In genomic region chr1:10599194-10599861, GRCh38 we compare ENCODE assay signal across 14 cellular contexts.
DNase-seq lines count a peak whose midpoint lies in the region; ATAC-seq and TF ChIP-seq lines count a peak whose summit lies in the region.
"Had no signal": no experiment of that assay in that cellular context is flagged by ENCODE, and none has a peak within 500 bp of the region (broad histone marks: within the 10 kb centered on the region; RNA-seq: fewer than 3 reads in every experiment).

No MANE protein-coding gene starts in this region.

- H3K36me3 ChIP-seq in MG63, result peaks cover 6% of the 10 kb centered on the region; the same call in 1 of the 2 replicates
- H3K36me3 ChIP-seq: cardiac muscle cell had no signal

- ATAC-seq in GM21576 (IDR thresholded peaks at IDR 0.05; ENCODE audit: unreplicated experiment), result no peak

- no peaks in the 10 kb centered on the region for H3K9me3 ChIP-seq in MG63

- no peaks in the 10 kb centered on the region for H3K36me3 Mint-ChIP-seq in nephron progenitor cell (ENCODE audit: low read depth)

- H3K9me3 Mint-ChIP-seq in nephron progenitor cell, result no peaks in the 10 kb centered on the region
- H3K9me3 Mint-ChIP-seq: CD14-positive monocyte; naive B cell; T-helper 2 cell treated with Interferon-gamma antibody and Interleukin-4, amounts not matched to agents 5 μg/mL and 100 μg/mL, for 36 hours had no signal

- H3K4me3 ChIP-seq in AG09309 (ENCODE audit: control insufficient read depth, low read depth, low read length) (no peak overlapping the region), MG63 (no peak overlapping the region), epithelial cell of esophagus (ENCODE audit: low read length) (no peak overlapping the region)
- H3K4me3 ChIP-seq: cardiac muscle cell had no signal

- DNase-seq in AG09309 (ENCODE audit: low read depth) (peak; percentile 25), MG63 (peak; percentile 43), epithelial cell of esophagus (ENCODE audit: low read depth) (peak; percentile 87), myocyte (ENCODE audit: low read depth) (peak; percentile 43), superior temporal gyrus (ENCODE audit: extremely low spot score) (no peak), COR-L47 (lab: John Stamatoyannopoulos, UW) (no peak), nephron progenitor cell (no peak)
- DNase-seq: activated CD8-positive, alpha-beta memory T cell treated with anti-CD3 and anti-CD28 coated beads, Interleukin-2, amount 50 U/mL, for 4 hours; naive B cell; stimulated activated CD4-positive, alpha-beta T cell treated with anti-CD3 and anti-CD28 coated beads, Interleukin-4, amount 100 ng/mL, for 24 hours had no signal

- TF ChIP-seq CTCF in AG09309 (IDR thresholded peaks at IDR 0.05; ENCODE audit: control insufficient read depth, insufficient read depth, low read depth, low read length, missing control alignments) (no peak), epithelial cell of esophagus (IDR thresholded peaks at IDR 0.05; ENCODE audit: insufficient read depth, low read depth, low read length, missing control alignments) (no peak), nephron progenitor cell (IDR thresholded peaks at IDR 0.05) (no peak)

- H3K27me3 ChIP-seq in MG63, result no peaks in the 10 kb centered on the region
- H3K27me3 ChIP-seq: cardiac muscle cell had no signal

- no peak overlapping the region for H3K4me3 Mint-ChIP-seq in nephron progenitor cell
- H3K4me3 Mint-ChIP-seq: CD14-positive monocyte; naive B cell; T-helper 2 cell treated with Interferon-gamma antibody and Interleukin-4, amounts not matched to agents 5 μg/mL and 100 μg/mL, for 36 hours had no signal

- no peaks in the 10 kb centered on the region for H3K27me3 Mint-ChIP-seq in nephron progenitor cell (ENCODE audit: low read depth, poor library complexity)
- H3K27me3 Mint-ChIP-seq: naive B cell had no signal

- no peak overlapping the region for H3K27ac Mint-ChIP-seq in nephron progenitor cell
- H3K27ac Mint-ChIP-seq: T-helper 2 cell treated with Interferon-gamma antibody and Interleukin-4, amounts not matched to agents 5 μg/mL and 100 μg/mL, for 36 hours had no signal

- H3K4me1 Mint-ChIP-seq in nephron progenitor cell, result peaks cover 37% of the 10 kb centered on the region
- H3K4me1 Mint-ChIP-seq: CD14-positive monocyte had no signal

Comparison
In these comparisons a context has a peak if more than half of its experiments do, and no peak if none do; other contexts are left out.
1. DNase-seq: peak in AG09309 (single experiment), MG63 (single experiment), epithelial cell of esophagus (single experiment) and myocyte (single experiment); none in superior temporal gyrus (single experiment), COR-L47 (single experiment) and nephron progenitor cell (single experiment).